15 cellular contexts compared by ENCODE assay signal in the genomic region with DNA sequence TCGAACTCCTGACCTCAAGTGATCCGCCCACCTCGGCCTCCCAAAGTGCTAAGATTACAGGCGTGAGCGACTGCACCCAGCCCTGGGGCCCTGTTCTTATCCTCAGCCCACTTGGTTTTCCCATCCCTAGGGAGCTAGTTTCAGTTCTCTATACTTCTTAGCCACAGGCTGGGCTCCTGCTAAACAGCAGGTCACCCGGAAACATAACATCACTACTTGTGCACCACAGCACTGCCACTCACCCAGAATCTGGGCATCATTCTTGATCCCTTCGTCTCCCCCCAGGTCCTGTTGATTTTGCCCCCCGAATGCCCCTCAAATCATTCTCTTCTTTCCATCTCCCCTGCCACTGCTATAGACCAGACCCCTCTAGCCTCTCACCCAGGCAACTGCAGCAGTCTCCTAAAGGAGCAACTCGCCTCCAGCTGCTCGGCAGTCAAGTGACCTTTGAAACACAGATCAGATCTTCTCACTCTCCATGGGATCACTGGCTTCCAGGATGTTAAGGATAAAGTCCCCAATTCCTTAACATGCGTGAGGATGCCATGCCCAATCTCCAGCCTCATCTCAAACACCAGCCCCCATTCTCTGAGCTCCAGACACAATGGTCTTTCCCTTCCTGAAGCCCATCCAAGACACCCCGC. TPM values are rescaled to one million over a fixed set of nuclear protein-coding genes. Genes with fewer than 3 reads are reported as not detected.
DNase-seq lines count a peak whose midpoint lies in the region; ATAC-seq, FAIRE-seq and TF ChIP-seq lines count a peak whose summit lies in the region.
"Had no signal": no experiment of that assay in that cellular context is flagged by ENCODE, and none has a peak within 500 bp of the region (broad histone marks: within the 10 kb centered on the region; RNA-seq: fewer than 3 reads in every experiment).

No MANE protein-coding gene starts in this region.

- H4K20me1 ChIP-seq in HepG2 (ENCODE audit: insufficient read depth, low read length) = no peaks in the 10 kb centered on the region

- POLR2A ChIA-PET in HepG2 (lab: Yijun Ruan, JAX) = interaction anchor here (0.7 to 2.8 kb wide), 2 partner anchors 14 to 320 kb away, joined by 6 to 13 read pairs; a partner anchor contains a TSS

- no TSS peak for BruUV-seq in HepG2 (replicated peaks; lab: Mats Ljungman, UMichigan)

- no peak overlapping the region for H3K27ac ChIP-seq in HepG2 (ENCODE audit: extremely low read length, insufficient read depth, low read length)
- H3K27ac ChIP-seq in upper lobe of right lung = no peak overlapping the region
- H3K27ac ChIP-seq: HL-60 had no signal

- H3K27ac Mint-ChIP-seq in activated naive CD8-positive, alpha-beta T cell treated with anti-CD3 and anti-CD28 coated beads for 36 hours = peak overlapping the region; percentile 58
- no peak overlapping the region for H3K27ac Mint-ChIP-seq in activated naive CD8-positive, alpha-beta T cell treated with anti-CD3 and anti-CD28 coated beads, Interleukin-2, amount 50 U/mL, for 24 hours
- H3K27ac Mint-ChIP-seq: IgD-negative memory B cell had no signal

- H3K4me2 ChIP-seq in HepG2 (ENCODE audit: low read depth, low read length) = no peak overlapping the region

- no peak for DNase-seq in activated naive CD8-positive, alpha-beta T cell treated with anti-CD3 and anti-CD28 coated beads for 36 hours
- no peak for DNase-seq in activated naive CD8-positive, alpha-beta T cell treated with anti-CD3 and anti-CD28 coated beads, Interleukin-2, amount 50 U/mL, for 24 hours
- DNase-seq in RPMI8226 (peak; percentile 65), HepG2 (ENCODE audit: low spot score) (no peak), upper lobe of right lung (no peak), NCI-H526 (lab: John Stamatoyannopoulos, UW) (no peak)
- DNase-seq: left cardiac atrium, NCI-H2029 had no signal

- H3K36me3 ChIP-seq in HepG2 (replicated peaks in 1 of 2; ENCODE audit: control insufficient read depth in 1 of 2, insufficient read depth in 2 of 2, low read length in 2 of 2) (no peaks in the 10 kb centered on the region; a peak in 1 of 5 replicates), upper lobe of right lung (peaks cover 36% of the 10 kb centered on the region)

- peaks cover 7% of the 10 kb centered on the region for H3K4me1 Mint-ChIP-seq in activated naive CD8-positive, alpha-beta T cell treated with anti-CD3 and anti-CD28 coated beads for 36 hours
- H3K4me1 Mint-ChIP-seq in activated naive CD8-positive, alpha-beta T cell treated with anti-CD3 and anti-CD28 coated beads, Interleukin-2, amount 50 U/mL, for 24 hours = peaks cover 17% of the 10 kb centered on the region

- H3K4me1 ChIP-seq in HepG2 (ENCODE audit: insufficient read depth, low read length) (peaks cover 22% of the 10 kb centered on the region), upper lobe of right lung (no peaks in the 10 kb centered on the region)

- TF ChIP-seq POLR2A in HepG2 (IDR thresholded peaks at IDR 0.05; ENCODE audit: insufficient read depth in 1 of 2, low read depth in 2 of 2, low read length in 2 of 2) = no peak

- CTCF ChIA-PET in HepG2 (lab: Yijun Ruan, JAX; ENCODE audit: low intra/inter-chr PET ratio, low total read pairs) = interaction anchor here (1.8 to 2.2 kb wide), 3 partner anchors 72 to 187 kb away, joined by 9 to 32 read pairs (median 19); no protein-coding TSS in a partner anchor

- H3K9me3 Mint-ChIP-seq in activated naive CD8-positive, alpha-beta T cell treated with anti-CD3 and anti-CD28 coated beads for 36 hours = no peaks in the 10 kb centered on the region
- no peaks in the 10 kb centered on the region for H3K9me3 Mint-ChIP-seq in activated naive CD8-positive, alpha-beta T cell treated with anti-CD3 and anti-CD28 coated beads, Interleukin-2, amount 50 U/mL, for 24 hours
- H3K9me3 Mint-ChIP-seq: brain, IgD-negative memory B cell had no signal

- H3K4me3 Mint-ChIP-seq in activated naive CD8-positive, alpha-beta T cell treated with anti-CD3 and anti-CD28 coated beads for 36 hours = no peak overlapping the region
- H3K4me3 Mint-ChIP-seq in activated naive CD8-positive, alpha-beta T cell treated with anti-CD3 and anti-CD28 coated beads, Interleukin-2, amount 50 U/mL, for 24 hours = no peak overlapping the region

- H3K79me2 ChIP-seq in HepG2 (ENCODE audit: insufficient read depth, low read length) = no peaks in the 10 kb centered on the region

- no peak overlapping the region for H3K9ac ChIP-seq in HepG2 (ENCODE audit: insufficient read depth, low read depth, low read length)

- no peak for TF ChIP-seq RAD21 in HepG2 (CRISPR knock-in tag; IDR thresholded peaks at IDR 0.05)

- H3K9me3 ChIP-seq in HepG2 (ENCODE audit: low read length) (no peaks in the 10 kb centered on the region), upper lobe of right lung (no peaks in the 10 kb centered on the region)

- TF ChIP-seq EP300 in HepG2 (IDR thresholded peaks at IDR 0.05; ENCODE audit: low read depth in 2 of 2, low read length in 2 of 2) (no peak), HepG2 (CRISPR knock-in tag; IDR thresholded peaks at IDR 0.05; ENCODE audit: borderline replicate concordance) (no peak)

- H3K4me3 ChIP-seq in HepG2 (replicated peaks in 1 of 3; ENCODE audit: insufficient read depth in 1 of 3, low read depth in 2 of 3, low read length in 3 of 3) (no peak overlapping the region), upper lobe of right lung (no peak overlapping the region)

- intact Hi-C loops in HepG2 (cut with micrococcal nuclease; ENCODE audit: unreplicated experiment) = no loop called here
- intact Hi-C loops in upper lobe of right lung (cut with DNase I) = no loop called here

- in situ Hi-C loops in HepG2 (cut with HindIII; ENCODE audit: extremely low pct_ligation_motif_present, low pct_unique_long_range_greater_than_20kb) = loop anchor here (5.0 kb wide), 1 partner anchor 188 kb away; no protein-coding TSS in a partner anchor

- no peaks in the 10 kb centered on the region for H3K27me3 Mint-ChIP-seq in activated naive CD8-positive, alpha-beta T cell treated with anti-CD3 and anti-CD28 coated beads for 36 hours
- no peaks in the 10 kb centered on the region for H3K27me3 Mint-ChIP-seq in activated naive CD8-positive, alpha-beta T cell treated with anti-CD3 and anti-CD28 coated beads, Interleukin-2, amount 50 U/mL, for 24 hours
- H3K27me3 Mint-ChIP-seq: brain, IgD-negative memory B cell had no signal

- no peak for ATAC-seq in activated naive CD8-positive, alpha-beta T cell treated with anti-CD3 and anti-CD28 coated beads, Interleukin-2, amount 50 U/mL, for 24 hours
- ATAC-seq in HepG2 (no peak; the same call in 2 of the 3 replicates), upper lobe of right lung (peak; percentile 75), GM19397 (IDR thresholded peaks at IDR 0.05; ENCODE audit: unreplicated experiment) (no peak), GM18867 (IDR thresholded peaks at IDR 0.05; ENCODE audit: unreplicated experiment) (no peak)

- 65% methylated on average over 12 of the region's 12 CpGs for WGBS in HepG2 (ENCODE audit: low lambda C conversion rate)

- H2AFZ ChIP-seq in HepG2 (ENCODE audit: low read length) = no peak overlapping the region

- TF ChIP-seq CTCF in HepG2 (CRISPR knock-in tag; IDR thresholded peaks at IDR 0.05) (no peak), upper lobe of right lung (IDR thresholded peaks at IDR 0.05) (no peak)

- peak; percentile 37 for FAIRE-seq in HepG2 (lab: Jason Lieb, UNC)
- FAIRE-seq: endometrium, TTC549 had no signal

- H3K27me3 ChIP-seq in HepG2 (ENCODE audit: control insufficient read depth in 1 of 2, insufficient read depth in 2 of 2, low read length in 2 of 2) = no peaks in the 10 kb centered on the region; a peak in 1 of 5 replicates
- H3K27me3 ChIP-seq in upper lobe of right lung = no peaks in the 10 kb centered on the region

- no peaks in the 10 kb centered on the region for H3K36me3 Mint-ChIP-seq in activated naive CD8-positive, alpha-beta T cell treated with anti-CD3 and anti-CD28 coated beads for 36 hours
- no peaks in the 10 kb centered on the region for H3K36me3 Mint-ChIP-seq in activated naive CD8-positive, alpha-beta T cell treated with anti-CD3 and anti-CD28 coated beads, Interleukin-2, amount 50 U/mL, for 24 hours (ENCODE audit: low read depth)
- H3K36me3 Mint-ChIP-seq: IgD-negative memory B cell had no signal

RNA-seq across cellular contexts. Expression of a gene that starts 5.6 kb away (rescaled TPM):
- total RNA-seq in activated naive CD8-positive, alpha-beta T cell treated with anti-CD3 and anti-CD28 coated beads for 36 hours = 10 to 100 TPM; 16.2 to 20.8 TPM
- total RNA-seq in HepG2 (2016; rRNA removed; fragmentation: Illumina TruSeq; extraction: Trizol) (44.4 and 69.5 TPM in 2 replicates), upper lobe of right lung (32.1 TPM)
- 14.8 and 16.1 TPM in 2 replicates for total RNA-seq in HepG2 (2016; cell fraction: cytosol; rRNA removed; fragmentation: Illumina TruSeq; extraction: Trizol; ENCODE audit: low read depth)
- total RNA-seq in HepG2 (2016; cell fraction: insoluble cytoplasmic fraction; rRNA removed; fragmentation: Illumina TruSeq; extraction: Trizol) = 44.6 and 83.7 TPM in 2 replicates
- 19.4 and 21.8 TPM in 2 replicates for total RNA-seq in HepG2 (2016; cell fraction: membrane; rRNA removed; fragmentation: Illumina TruSeq; extraction: Trizol)
- total RNA-seq in HepG2 (2016; cell fraction: nucleus; rRNA removed; fragmentation: Illumina TruSeq; extraction: Trizol) = 26.9 and 31.9 TPM in 2 replicates
- 16.5 and 17.6 TPM in 2 replicates for polyA plus RNA-seq in HepG2 (2011; rRNA removed)
- 13.1 and 25.8 TPM in 2 replicates for polyA plus RNA-seq in HepG2 (2011; cell fraction: cytosol; rRNA removed)
- 10.5 and 11.5 TPM in 2 replicates for polyA plus RNA-seq in HepG2 (2011; cell fraction: nucleus; rRNA removed)
- 22.0 and 35.9 TPM in 2 replicates for polyA plus RNA-seq in HepG2 (2012)
- polyA plus RNA-seq in HepG2 (2016; cell fraction: cytosol; fragmentation: Illumina TruSeq; extraction: Trizol; ENCODE audit: low read depth) = 4.3 and 5.8 TPM in 2 replicates
- polyA plus RNA-seq in HepG2 (2016; cell fraction: insoluble cytoplasmic fraction; fragmentation: Illumina TruSeq; extraction: Trizol; ENCODE audit: low read depth) = 44.5 and 54.7 TPM in 2 replicates
- polyA plus RNA-seq in HepG2 (2016; cell fraction: membrane; fragmentation: Illumina TruSeq; extraction: Trizol; ENCODE audit: low read depth) = 8.7 and 9.0 TPM in 2 replicates
- polyA plus RNA-seq in HepG2 (2016; cell fraction: nucleus; fragmentation: Illumina TruSeq; extraction: Trizol; ENCODE audit: insufficient read depth, low read depth) = 14.9 and 16.6 TPM in 2 replicates
- polyA minus RNA-seq in HepG2 (2011; rRNA and poly(A)+ RNA removed; ENCODE audit: low replicate concordance) = 52.1 and 55.9 TPM in 2 replicates
- polyA minus RNA-seq in HepG2 (2011; cell fraction: cytosol; rRNA and poly(A)+ RNA removed) = 20.8 and 31.4 TPM in 2 replicates
- 37.1 and 44.4 TPM in 2 replicates for polyA minus RNA-seq in HepG2 (2011; cell fraction: nucleus; rRNA and poly(A)+ RNA removed)

RNA-seq across cellular contexts. Expression of a gene that starts 13.3 kb away (rescaled TPM):
- total RNA-seq in activated naive CD8-positive, alpha-beta T cell treated with anti-CD3 and anti-CD28 coated beads for 36 hours = not detected
- total RNA-seq in HepG2 (2016; rRNA removed; fragmentation: Illumina TruSeq; extraction: Trizol) (5.0 and 5.3 TPM in 2 replicates), upper lobe of right lung (30.5 TPM)
- 1.2 and 1.7 TPM in 2 replicates for total RNA-seq in HepG2 (2016; cell fraction: cytosol; rRNA removed; fragmentation: Illumina TruSeq; extraction: Trizol; ENCODE audit: low read depth)
- 4.1 and 5.0 TPM in 2 replicates for total RNA-seq in HepG2 (2016; cell fraction: insoluble cytoplasmic fraction; rRNA removed; fragmentation: Illumina TruSeq; extraction: Trizol)
- 2.6 and 2.8 TPM in 2 replicates for total RNA-seq in HepG2 (2016; cell fraction: membrane; rRNA removed; fragmentation: Illumina TruSeq; extraction: Trizol)
- 4.1 and 5.5 TPM in 2 replicates for total RNA-seq in HepG2 (2016; cell fraction: nucleus; rRNA removed; fragmentation: Illumina TruSeq; extraction: Trizol)
- 2.8 and 2.9 TPM in 2 replicates for polyA plus RNA-seq in HepG2 (2011; rRNA removed)
- 1.7 and 2.2 TPM in 2 replicates for polyA plus RNA-seq in HepG2 (2011; cell fraction: cytosol; rRNA removed)
- 3.2 and 3.8 TPM in 2 replicates for polyA plus RNA-seq in HepG2 (2011; cell fraction: nucleus; rRNA removed)
- 1.8 and 3.2 TPM in 2 replicates for polyA plus RNA-seq in HepG2 (2012)
- polyA plus RNA-seq in HepG2 (2016; cell fraction: cytosol; fragmentation: Illumina TruSeq; extraction: Trizol; ENCODE audit: low read depth) = 0.83 and 1.00 TPM in 2 replicates
- polyA plus RNA-seq in HepG2 (2016; cell fraction: insoluble cytoplasmic fraction; fragmentation: Illumina TruSeq; extraction: Trizol; ENCODE audit: low read depth) = 4.0 and 4.8 TPM in 2 replicates
- polyA plus RNA-seq in HepG2 (2016; cell fraction: membrane; fragmentation: Illumina TruSeq; extraction: Trizol; ENCODE audit: low read depth) = 1.8 TPM in 2 replicates
- polyA plus RNA-seq in HepG2 (2016; cell fraction: nucleus; fragmentation: Illumina TruSeq; extraction: Trizol; ENCODE audit: insufficient read depth, low read depth) = 4.8 and 6.0 TPM in 2 replicates
- polyA minus RNA-seq in HepG2 (2011; rRNA and poly(A)+ RNA removed; ENCODE audit: low replicate concordance) = 4.6 and 18.8 TPM in 2 replicates
- polyA minus RNA-seq in HepG2 (2011; cell fraction: cytosol; rRNA and poly(A)+ RNA removed) = 1.5 and 1.8 TPM in 2 replicates
- 4.5 and 6.6 TPM in 2 replicates for polyA minus RNA-seq in HepG2 (2011; cell fraction: nucleus; rRNA and poly(A)+ RNA removed)
- polyA plus RNA-seq: IgD-negative memory B cell had no signal
